In the genomic region with DNA sequence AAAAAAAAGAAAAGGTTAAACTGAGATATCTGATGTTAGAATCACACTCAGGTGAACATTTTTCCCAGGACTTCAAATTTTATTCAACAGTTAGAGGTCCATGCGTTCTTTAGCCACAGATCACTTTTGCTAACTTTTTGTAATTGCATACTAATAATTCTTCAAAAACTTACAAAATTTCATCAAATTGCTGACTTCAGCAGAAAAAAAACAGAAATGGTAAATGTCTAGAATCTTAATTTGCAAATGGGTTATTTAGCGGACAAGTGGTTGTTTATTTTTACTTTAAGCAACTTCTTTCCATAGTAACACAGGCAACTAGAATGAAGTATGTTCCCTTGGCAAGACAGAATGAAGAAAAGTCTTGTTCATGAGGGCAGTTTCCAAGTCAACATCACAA, we compare ENCODE assay signal across 29 cellular contexts.
"Had no signal": no experiment of that assay in that cellular context is flagged by ENCODE, and none has a peak within 500 bp of the region (broad histone marks: within the 10 kb centered on the region; RNA-seq: fewer than 3 reads in every experiment).

No MANE protein-coding gene starts in this region.

- H3K9me3 ChIP-seq: body of pancreas, colonic mucosa had no signal

- H3K4me1 ChIP-seq: body of pancreas, colonic mucosa had no signal

- DNase-seq: activated B cell treated with CpG ODN at 0.5 μM for 24 hours; activated CD4-positive, alpha-beta T cell treated with anti-CD3 and anti-CD28 coated beads for 48 hours; activated CD4-positive, alpha-beta T cell treated with anti-CD3 and anti-CD28 coated beads, Interleukin-2, amount 50 U/mL, for 1 hour; activated CD4-positive, alpha-beta T cell treated with anti-CD3 and anti-CD28 coated beads, Interleukin-2, amount 50 U/mL, for 48 hours; activated CD8-positive, alpha-beta memory T cell treated with anti-CD3 and anti-CD28 coated beads for 24 hours; activated CD8-positive, alpha-beta T cell treated with anti-CD3 and anti-CD28 coated beads for 36 hours; activated effector memory CD4-positive, alpha-beta T cell treated with Interleukin-2 at 50 U/mL for 16 hours; activated gamma-delta T cell treated with Interleukin-2 at 50 U/mL for 16 hours; activated naive CD4-positive, alpha-beta T cell treated with anti-CD3 and anti-CD28 coated beads, Interleukin-2, amount 50 U/mL, for 16 hours; activated naive CD4-positive, alpha-beta T cell treated with Interleukin-2 at 50 U/mL for 16 hours; activated T-cell treated with anti-CD3 and anti-CD28 coated beads, Interleukin-2, amount 50 U/mL, for 4 hours; amygdala; aorta; body of pancreas; caudate nucleus; colonic mucosa; effector CD8-positive, alpha-beta T cell; foreskin fibroblast; head of caudate nucleus; T-helper 17 cell; T1000; WERI-Rb-1 had no signal

- H3K27me3 ChIP-seq: body of pancreas, colonic mucosa had no signal

- H3K36me3 Mint-ChIP-seq: activated naive CD8-positive, alpha-beta T cell had no signal

- H3K9me3 Mint-ChIP-seq: activated B cell treated with CpG ODN at 0.5 μM for 24 hours; activated CD8-positive, alpha-beta T cell treated with anti-CD3 and anti-CD28 coated beads for 36 hours; activated T-cell treated with anti-CD3 and anti-CD28 coated beads, Interleukin-2, amount 50 U/mL, for 4 hours; T-helper 2 cell treated with Interferon-gamma antibody and Interleukin-4, amounts not matched to agents 5 μg/mL and 100 μg/mL, for 36 hours had no signal

- H3K27ac ChIP-seq: body of pancreas, colonic mucosa, WERI-Rb-1 had no signal

- H3K36me3 ChIP-seq: colonic mucosa, WERI-Rb-1 had no signal

- H3K27me3 Mint-ChIP-seq: activated B cell treated with CpG ODN at 0.5 μM for 24 hours; activated CD8-positive, alpha-beta T cell treated with anti-CD3 and anti-CD28 coated beads for 36 hours; activated naive CD8-positive, alpha-beta T cell; activated T-helper 17 cell treated with anti-CD3 and anti-CD28 coated beads, Interleukin-2, amount 50 U/mL, for 72 hours; T-helper 17 cell had no signal

- H3K27ac Mint-ChIP-seq: activated B cell treated with CpG ODN at 0.5 μM for 24 hours; activated CD8-positive, alpha-beta T cell treated with anti-CD3 and anti-CD28 coated beads for 36 hours; activated naive CD8-positive, alpha-beta T cell; activated T-helper 17 cell treated with anti-CD3 and anti-CD28 coated beads, Interleukin-2, amount 50 U/mL, for 72 hours; T-helper 17 cell; T-helper 2 cell treated with Interferon-gamma antibody and Interleukin-4, amounts not matched to agents 5 μg/mL and 100 μg/mL, for 36 hours had no signal

- FAIRE-seq: endometrium, frontal cortex had no signal

- ATAC-seq: activated CD4-positive, CD25-positive, alpha-beta regulatory T cell treated with anti-CD3 and anti-CD28 coated beads, Interleukin-2, amount 50 U/mL, for 24 hours; activated CD8-positive, alpha-beta T cell treated with anti-CD3 and anti-CD28 coated beads for 36 hours; activated T-cell treated with anti-CD3 and anti-CD28 coated beads, Interleukin-2, amount 50 U/mL, for 4 hours; activated T-helper 17 cell treated with anti-CD3 and anti-CD28 coated beads, Interleukin-2, amount 50 U/mL, for 72 hours; body of pancreas; esophagus mucosa; T-helper 17 cell had no signal

- H3K4me3 Mint-ChIP-seq: activated B cell treated with CpG ODN at 0.5 μM for 24 hours; activated CD8-positive, alpha-beta T cell treated with anti-CD3 and anti-CD28 coated beads for 36 hours; activated naive CD8-positive, alpha-beta T cell; activated T-cell treated with anti-CD3 and anti-CD28 coated beads, Interleukin-2, amount 50 U/mL, for 4 hours; activated T-helper 17 cell treated with anti-CD3 and anti-CD28 coated beads, Interleukin-2, amount 50 U/mL, for 72 hours; T-helper 17 cell; T-helper 2 cell treated with Interferon-gamma antibody and Interleukin-4, amounts not matched to agents 5 μg/mL and 100 μg/mL, for 36 hours had no signal

- H3K4me3 ChIP-seq: body of pancreas, colonic mucosa had no signal

- H3K4me1 Mint-ChIP-seq: activated B cell treated with CpG ODN at 0.5 μM for 24 hours; activated T-helper 17 cell treated with anti-CD3 and anti-CD28 coated beads, Interleukin-2, amount 50 U/mL, for 72 hours; T-helper 17 cell had no signal
